ENCODE assay signal across 31 cellular contexts in the genomic region with DNA sequence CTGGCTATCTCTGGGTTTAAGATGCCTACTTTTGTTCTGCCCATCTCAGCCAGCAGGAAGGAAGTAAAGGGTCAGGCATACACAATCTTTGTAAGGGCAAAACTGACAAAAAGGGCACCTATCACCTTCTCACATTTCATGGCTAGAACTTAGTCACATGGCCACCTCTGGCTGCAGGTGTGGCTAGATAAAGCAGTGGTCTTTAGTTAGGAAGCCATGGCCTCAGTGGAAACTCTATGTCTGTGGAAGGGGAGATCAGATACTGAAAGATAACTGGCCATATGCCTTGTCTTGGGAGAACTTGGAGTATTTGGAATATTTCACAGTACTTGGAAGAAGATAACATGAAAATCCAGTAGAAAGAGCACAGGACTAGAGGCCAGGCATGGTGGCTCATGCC.
"Had no signal": no experiment of that assay in that cellular context is flagged by ENCODE, and none has a peak within 500 bp of the region (broad histone marks: within the 10 kb centered on the region; RNA-seq: fewer than 3 reads in every experiment).

No MANE protein-coding gene starts in this region.

- H3K36me3 ChIP-seq: breast epithelium, pancreas, prostate gland, stomach, suprapubic skin, tibial artery, upper lobe of right lung had no signal

- H3K27ac ChIP-seq: breast epithelium, pancreas, prostate gland, skin epidermis, stomach, suprapubic skin, tibial artery, upper lobe of right lung had no signal

- H3K9me3 ChIP-seq: breast epithelium, pancreas, prostate gland, stomach, suprapubic skin, tibial artery, upper lobe of right lung had no signal

- H3K4me3 ChIP-seq: breast epithelium, pancreas, prostate gland, skin epidermis, stomach, suprapubic skin, tibial artery, upper lobe of right lung had no signal

- H3K27me3 ChIP-seq: breast epithelium, pancreas, stomach, suprapubic skin, tibial artery, upper lobe of right lung had no signal

- DNase-seq: activated CD4-positive, alpha-beta memory T cell treated with anti-CD3 and anti-CD28 coated beads, Interleukin-2, amount 10 ng/mL, durations not matched to agents 7 days and 5 days; activated CD4-positive, alpha-beta T cell treated with anti-CD3 and anti-CD28 coated beads, Interleukin-2, amount 10 ng/mL, durations not matched to agents 24 days and 14 days; activated CD4-positive, CD25-positive, alpha-beta regulatory T cell treated with anti-CD3 and anti-CD28 coated beads, Interleukin-2, amount 50 U/mL, for 72 hours; activated CD8-positive, alpha-beta memory T cell treated with anti-CD3 and anti-CD28 coated beads, Interleukin-2, amount 50 U/mL, for 48 hours; activated T-cell treated with anti-CD3 and anti-CD28 coated beads, Interleukin-2, amount 50 U/mL, for 4 hours; central memory CD4-positive, alpha-beta T cell; endodermal cell; foreskin fibroblast; head of caudate nucleus; hippocampal formation; left cardiac atrium; left ventricle myocardium superior; naive B cell; nephron progenitor cell; pancreas; retina; stimulated activated CD4-positive, alpha-beta T cell treated with anti-CD3 and anti-CD28 coated beads, Interleukin-4, amount 100 ng/mL, for 24 hours; stimulated activated CD8-positive, alpha-beta memory T cell treated with anti-CD3 and anti-CD28 coated beads, Interleukin-4, amount 100 ng/mL, for 48 hours; stimulated activated naive B cell treated with anti-CD40 and anti-IgM and Interleukin-4, amounts not matched to agents 10 μg/mL and 1 μg/mL and 100 μg/mL, for 72 hours; stomach; T-helper 9 cell; tibial artery; upper lobe of right lung had no signal

- FAIRE-seq: keratinocyte, pancreas had no signal

- H3K4me1 ChIP-seq: breast epithelium, pancreas, prostate gland, suprapubic skin, tibial artery, upper lobe of right lung had no signal

- ATAC-seq: activated naive CD4-positive, alpha-beta T cell treated with anti-CD3 and anti-CD28 coated beads, Interleukin-2, amount 50 U/mL, for 72 hours; activated T-cell treated with anti-CD3 and anti-CD28 coated beads, Interleukin-2, amount 50 U/mL, for 4 hours; esophagus mucosa; left cardiac atrium; left ventricle myocardium superior; pancreas; sciatic nerve; stimulated activated naive B cell treated with anti-CD40 and anti-IgM and Interleukin-4, amounts not matched to agents 10 μg/mL and 1 μg/mL and 100 μg/mL, for 72 hours; upper lobe of right lung had no signal
